Comparison of ENCODE assay signal across 19 cellular contexts in the genomic region with DNA sequence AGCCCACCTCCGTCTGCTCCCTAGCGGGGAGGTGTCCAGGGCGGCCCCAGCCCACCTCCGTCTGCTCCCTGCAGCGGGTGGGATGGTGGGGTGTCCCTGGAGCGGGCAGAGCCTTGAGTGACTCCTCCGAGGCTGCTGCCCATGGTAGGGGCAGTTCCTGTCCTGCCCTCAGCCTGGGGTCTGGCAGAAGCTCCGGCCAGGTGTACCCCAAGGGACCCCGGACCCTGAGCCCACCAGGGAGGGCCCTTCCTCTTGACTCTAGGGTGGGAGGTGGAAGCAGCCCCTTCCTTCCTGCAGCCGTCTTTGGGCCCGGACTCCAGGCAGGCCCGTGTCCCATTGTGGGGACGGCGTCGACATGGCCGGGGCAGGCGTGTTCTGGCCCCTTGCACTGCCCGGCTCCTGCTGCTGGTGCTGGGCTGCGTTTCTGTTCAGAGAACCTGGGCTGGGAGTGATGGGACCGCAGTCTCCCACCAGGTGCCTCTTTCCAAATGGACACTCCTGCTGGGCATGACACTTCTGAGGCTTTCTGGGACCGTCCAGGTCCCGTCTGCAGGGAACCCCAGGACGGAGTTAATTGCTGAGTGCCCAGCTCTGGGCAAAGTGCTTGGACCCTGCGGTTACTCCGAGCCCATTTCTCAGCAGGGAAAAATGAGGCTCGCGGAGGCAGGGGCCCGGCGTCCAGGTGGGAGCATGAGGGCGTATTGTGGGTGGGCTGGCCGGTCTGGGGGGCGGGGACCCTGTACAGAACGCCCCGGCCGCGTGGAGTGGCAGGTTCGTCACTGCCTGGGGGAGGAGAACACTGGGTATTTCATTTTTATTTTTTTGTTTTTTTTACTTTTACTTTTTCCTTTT. TPM values are rescaled to one million over a fixed set of nuclear protein-coding genes. Genes with fewer than 3 reads are reported as not detected.
DNase-seq lines count a peak whose midpoint lies in the region; ATAC-seq, FAIRE-seq and TF ChIP-seq lines count a peak whose summit lies in the region.
"Had no signal": no experiment of that assay in that cellular context is flagged by ENCODE, and none has a peak within 500 bp of the region (broad histone marks: within the 10 kb centered on the region; RNA-seq: fewer than 3 reads in every experiment).

No MANE protein-coding gene starts in this region.

- no peak for FAIRE-seq in GM12878 (lab: Jason Lieb, UNC)
- FAIRE-seq: A204.1, GM18507 had no signal

- no peaks in the 10 kb centered on the region for H3K27me3 ChIP-seq in Caco-2 (replicated peaks; ENCODE audit: control insufficient read depth, insufficient read depth, low read length)
- H3K27me3 ChIP-seq in GM12878 (replicated peaks in 1 of 2; ENCODE audit: control insufficient read depth in 2 of 2, insufficient read depth in 2 of 2, low read length in 1 of 2), result no peaks in the 10 kb centered on the region
- no peaks in the 10 kb centered on the region for H3K27me3 ChIP-seq in mesenchymal stem cell (ENCODE audit: control insufficient read depth in 1 of 2, insufficient read depth in 1 of 2, low read length in 2 of 2)

- peaks cover 7% of the 10 kb centered on the region for H3K4me1 Mint-ChIP-seq in Caco-2 (ENCODE audit: low read depth, unreplicated experiment)

- no peak for DNase-seq in Caco-2
- DNase-seq in GM12878 (ENCODE audit: low read depth, low spot score), result no peak
- no peak for DNase-seq in mesenchymal stem cell
- no peak for DNase-seq in germinal center (ENCODE audit: low spot score)
- DNase-seq in NCI-H226, result no peak
- DNase-seq: KG1, NCI-H1092, NCI-H82, SHP77 had no signal

- 0 out of 2 replicates have a peak, but pooled peaks have one; percentile 18 for TF ChIP-seq POLR2A in GM12878 (IDR thresholded peaks at IDR 0.05; ENCODE audit: low read depth, low read length)

- H2BK12ac ChIP-seq in mesenchymal stem cell (ENCODE audit: low read length in 2 of 2), result no peak overlapping the region

- H4K91ac ChIP-seq in mesenchymal stem cell (ENCODE audit: low read length), result peak overlapping the region; percentile 11

- peaks cover 55% of the 10 kb centered on the region for H3K79me2 ChIP-seq in GM12878 (ENCODE audit: control insufficient read depth, insufficient read depth, low read length)

- H4K20me1 ChIP-seq in GM12878 (ENCODE audit: control insufficient read depth, insufficient read depth), result no peaks in the 10 kb centered on the region

- no peak for TF ChIP-seq RAD21 in GM12878 (IDR thresholded peaks at IDR 0.05; ENCODE audit: insufficient read depth, low read depth, low read length)

- POLR2A ChIA-PET in Caco-2 (lab: Charles Lee) (no interaction called here), GM12878 (lab: Charles Lee) (interaction anchor here (0.6 kb wide), 1 partner anchor 94 kb away, joined by 6 read pairs; no protein-coding TSS in a partner anchor)

- H3K36me3 ChIP-seq in Caco-2 (ENCODE audit: control insufficient read depth, insufficient read depth, low read length) (peaks cover 5% of the 10 kb centered on the region), GM12878 (ENCODE audit: control insufficient read depth in 2 of 2, insufficient read depth in 2 of 2, low read length in 1 of 2) (peaks cover 14 to 21% of the 10 kb centered on the region in 2 experiments), mesenchymal stem cell (ENCODE audit: control insufficient read depth in 1 of 2, insufficient read depth in 2 of 2, low read depth in 1 of 2, low read length in 2 of 2) (peaks cover 21 to 81% of the 10 kb centered on the region in 2 experiments)

- H3K4me1 ChIP-seq in Caco-2 (peaks cover 29% of the 10 kb centered on the region), GM12878 (ENCODE audit: control insufficient read depth, insufficient read depth, low read length) (peaks cover 35% of the 10 kb centered on the region), mesenchymal stem cell (ENCODE audit: control insufficient read depth, insufficient read depth, low read depth, low read length) (peaks cover 64% of the 10 kb centered on the region)

- H3K9ac ChIP-seq in GM12878 (ENCODE audit: control insufficient read depth, insufficient read depth, low read length), result no peak overlapping the region
- no peak overlapping the region for H3K9ac ChIP-seq in mesenchymal stem cell (ENCODE audit: low read length)

- in situ Hi-C loops in GM12878 (cut with MboI), result no loop called here

- no peaks in the 10 kb centered on the region for H3K79me1 ChIP-seq in mesenchymal stem cell (replicated peaks; ENCODE audit: low read length, poor library complexity, severe bottlenecking)

- peaks cover 92% of the 10 kb centered on the region for H3K36me3 Mint-ChIP-seq in Caco-2 (ENCODE audit: insufficient read depth, unreplicated experiment)

- H3K9me3 ChIP-seq in Caco-2, result no peaks in the 10 kb centered on the region
- no peaks in the 10 kb centered on the region for H3K9me3 ChIP-seq in GM12878 (replicated peaks; ENCODE audit: control insufficient read depth, insufficient read depth, low read length)
- no peaks in the 10 kb centered on the region for H3K9me3 ChIP-seq in mesenchymal stem cell (ENCODE audit: control insufficient read depth, low read length)

- H3K23ac ChIP-seq in mesenchymal stem cell (ENCODE audit: low read length in 2 of 2), result no peak overlapping the region

- H3K27ac Mint-ChIP-seq in Caco-2 (ENCODE audit: unreplicated experiment), result peak overlapping the region; percentile 53

- H3K4me3 ChIP-seq in Caco-2 (ENCODE audit: low read depth, low read length), result no peak overlapping the region
- H3K4me3 ChIP-seq in GM12878, result no peak overlapping the region
- H3K4me3 ChIP-seq in mesenchymal stem cell (ENCODE audit: insufficient read depth in 1 of 2, low read depth in 1 of 2, low read length in 2 of 2), result no peak overlapping the region

- ATAC-seq in GM12878 (no peak), HG02852 (IDR thresholded peaks at IDR 0.05; ENCODE audit: unreplicated experiment) (no peak)
- ATAC-seq: HCT116, Panc1, SK-N-SH treated with all-trans-retinoic acid at 6 μM for 48 hours had no signal

- 88% methylated on average over 37 of the region's 37 CpGs for WGBS in GM12878 (ENCODE audit: insufficient coverage, insufficient replicate concordance, low lambda C conversion rate, missing lambda C conversion rate)
- WGBS in mesenchymal stem cell, result 92% methylated on average over 31 of the region's 37 CpGs

- H2BK5ac ChIP-seq in mesenchymal stem cell (ENCODE audit: low read depth, low read length, poor library complexity, severe bottlenecking), result no peak overlapping the region

- H3K18ac ChIP-seq in mesenchymal stem cell (ENCODE audit: low read depth in 1 of 2, low read length in 2 of 2), result no peak overlapping the region

- RAD21 ChIA-PET in GM12878 (lab: Charles Lee; ENCODE audit: unreplicated experiment), result interaction anchor here (1.2 kb wide), 1 partner anchor 22 kb away, joined by 4 read pairs; no protein-coding TSS in a partner anchor

- H3K14ac ChIP-seq in mesenchymal stem cell (ENCODE audit: low read length in 2 of 2), result no peak overlapping the region

- TF ChIP-seq EP300 in GM12878 (IDR thresholded peaks at IDR 0.05; ENCODE audit: borderline replicate concordance in 1 of 2, control insufficient read depth in 1 of 2, low read depth in 2 of 2, low read length in 2 of 2), result no peak

- no peak overlapping the region for H3K4ac ChIP-seq in mesenchymal stem cell (ENCODE audit: low read depth in 1 of 2, low read length in 2 of 2)

- H3K27me3 Mint-ChIP-seq in Caco-2 (ENCODE audit: insufficient read depth, unreplicated experiment), result no peaks in the 10 kb centered on the region

- intact Hi-C loops in Caco-2 (cut with micrococcal nuclease; ENCODE audit: unreplicated experiment), result no loop called here
- intact Hi-C loops in GM12878 (cut with micrococcal nuclease; ENCODE audit: unreplicated experiment), result no loop called here

- TF ChIP-seq CTCF in Caco-2 (IDR thresholded peaks at IDR 0.05; ENCODE audit: insufficient read depth in 1 of 2, low read depth in 1 of 2, low read length in 1 of 2, severe bottlenecking in 1 of 2, unreplicated experiment in 1 of 2) (no peak), GM12878 (IDR thresholded peaks at IDR 0.05 in 2 of 3, conservative IDR thresholded peaks at IDR 0.05 in 1 of 3; ENCODE audit: control insufficient read depth in 2 of 3, extremely low read depth in 1 of 3, insufficient read depth in 1 of 3, low read depth in 3 of 3, low read length in 3 of 3) (no peak)

- peak overlapping the region; percentile 28 for H2BK15ac ChIP-seq in mesenchymal stem cell (ENCODE audit: low read depth, poor library complexity, severe bottlenecking)

- no peak overlapping the region for H3K4me3 Mint-ChIP-seq in Caco-2 (ENCODE audit: unreplicated experiment)

- peak overlapping the region; percentile 23 for H2AK5ac ChIP-seq in mesenchymal stem cell (ENCODE audit: low read length, severe bottlenecking)

- BruUV-seq in Caco-2 (replicated peaks; lab: Mats Ljungman, UMichigan), result no TSS peak
- no TSS peak for BruUV-seq in GM12878 (replicated peaks; lab: Mats Ljungman, UMichigan)

- SMC1A ChIA-PET in GM12878 (lab: Charles Lee; ENCODE audit: uncharacterized antibody, unreplicated experiment), result interaction anchor here (2.7 kb wide), 1 partner anchor 22 kb away, joined by 13 read pairs; no protein-coding TSS in a partner anchor

- CTCF ChIA-PET in Caco-2 (lab: Charles Lee), result no interaction called here
- CTCF ChIA-PET in GM12878 (lab: Yijun Ruan, JAX), result interaction anchor here (3.0 kb wide), 1 partner anchor 22 kb away, joined by 18 read pairs; no protein-coding TSS in a partner anchor

- no peak overlapping the region for H4K8ac ChIP-seq in mesenchymal stem cell (ENCODE audit: low read length)

- no peak overlapping the region for H3K4me2 ChIP-seq in GM12878 (ENCODE audit: control insufficient read depth, insufficient read depth)
- peak overlapping the region; percentile 5 for H3K4me2 ChIP-seq in mesenchymal stem cell (ENCODE audit: low read length, poor library complexity, severe bottlenecking)

- H3K27ac ChIP-seq in GM12878 (ENCODE audit: control insufficient read depth, insufficient read depth) (no peak overlapping the region), mesenchymal stem cell (ENCODE audit: low read length, poor library complexity, severe bottlenecking) (no peak overlapping the region)

- no peaks in the 10 kb centered on the region for H3K9me3 Mint-ChIP-seq in Caco-2 (ENCODE audit: unreplicated experiment)

- H2BK120ac ChIP-seq in mesenchymal stem cell (ENCODE audit: low read depth, low read length), result no peak overlapping the region

- no peak overlapping the region for H2AFZ ChIP-seq in GM12878 (ENCODE audit: control insufficient read depth, low read depth, low read length)
- no peak overlapping the region for H2AFZ ChIP-seq in mesenchymal stem cell (ENCODE audit: low read depth, low read length)

RNA-seq across cellular contexts. Expression of a gene that starts 19.8 kb away (rescaled TPM):
- total RNA-seq in Caco-2 (2022), result 217 and 239 TPM in 2 replicates
- 148 and 152 TPM in 2 replicates for total RNA-seq in GM12878 (2013; cell fraction: nucleolus; rRNA removed)
- 30.2 and 34.2 TPM in 2 replicates for total RNA-seq in GM12878 (2014; rRNA removed)
- total RNA-seq in GM12878 (2014; rRNA removed; fragmentation: Illumina TruSeq; extraction: Trizol), result 18.3 and 23.6 TPM in 2 replicates
- 68.3 and 70.0 TPM in 2 replicates for total RNA-seq in GM12878 (2021)
- polyA plus RNA-seq in GM12878 (2011; ENCODE audit: low read depth), result 10.8 TPM
- 6.5 and 17.1 TPM in 2 replicates for polyA plus RNA-seq in GM12878 (2011; rRNA removed)
- 22.9 and 33.7 TPM in 2 replicates for polyA plus RNA-seq in GM12878 (2011; cell fraction: cytosol; rRNA removed)
- polyA plus RNA-seq in GM12878 (2011; cell fraction: nucleus; rRNA removed), result 52.3 and 76.3 TPM in 2 replicates
- 33.7 and 35.9 TPM in 2 replicates for polyA plus RNA-seq in GM12878 (2012)
- polyA plus RNA-seq in GM12878 (2014; fragmentation: Illumina TruSeq; extraction: Trizol), result 5.7 and 16.3 TPM in 2 replicates
- polyA plus RNA-seq in GM12878 (2014; fragmentation: Nextera tagmentation; extraction: Ambion mirVana), result 1 to 10 TPM in 1 of 2 experiments, under 1 TPM in 1; 0.76 to 1.6 TPM
- polyA plus RNA-seq in GM12878 (2014; rRNA removed), result 37.0 and 45.1 TPM in 2 replicates
- polyA plus RNA-seq in GM12878 (2016; fragmentation: Nextera tagmentation; extraction: Ambion mirVana), result 1 to 10 TPM; 8.9 to 9.6 TPM
- polyA minus RNA-seq in GM12878 (2011; rRNA and poly(A)+ RNA removed), result 42.1 and 69.0 TPM in 2 replicates
- polyA minus RNA-seq in GM12878 (2011; cell fraction: cytosol; rRNA and poly(A)+ RNA removed), result 48.9 and 50.8 TPM in 2 replicates
- 33.1 and 53.2 TPM in 2 replicates for polyA minus RNA-seq in GM12878 (2011; cell fraction: nucleus; rRNA and poly(A)+ RNA removed)
- polyA plus RNA-seq in mesenchymal stem cell (2013, experiment 1 of 2), result 64.0 TPM
- polyA plus RNA-seq in mesenchymal stem cell (2013, experiment 2 of 2), result 62.8 TPM

RNA-seq across cellular contexts. Expression of a gene that starts 28.5 kb away (rescaled TPM):
- 13.0 and 16.6 TPM in 2 replicates for total RNA-seq in Caco-2 (2022)
- total RNA-seq in GM12878 (2013; cell fraction: nucleolus; rRNA removed), result 16.9 and 18.1 TPM in 2 replicates
- 0.60 and 2.7 TPM in 2 replicates for total RNA-seq in GM12878 (2014; rRNA removed)
- total RNA-seq in GM12878 (2014; rRNA removed; fragmentation: Illumina TruSeq; extraction: Trizol), result not detected in 2 replicates
- total RNA-seq in GM12878 (2021), result 1.8 TPM in 2 replicates
- polyA plus RNA-seq in GM12878 (2011; ENCODE audit: low read depth), result 0.30 TPM
- 1.6 and 2.8 TPM in 2 replicates for polyA plus RNA-seq in GM12878 (2011; rRNA removed)
- polyA plus RNA-seq in GM12878 (2011; cell fraction: cytosol; rRNA removed), result 2.7 and 4.7 TPM in 2 replicates
- 19.3 and 20.1 TPM in 2 replicates for polyA plus RNA-seq in GM12878 (2011; cell fraction: nucleus; rRNA removed)
- polyA plus RNA-seq in GM12878 (2012), result 1.9 and 2.3 TPM in 2 replicates
- not detected in 2 replicates for polyA plus RNA-seq in GM12878 (2014; fragmentation: Illumina TruSeq; extraction: Trizol)
- under 1 TPM in 1 of 2 experiments, not detected in 1; 0.13 TPM for polyA plus RNA-seq in GM12878 (2014; fragmentation: Nextera tagmentation; extraction: Ambion mirVana)
- polyA plus RNA-seq in GM12878 (2014; rRNA removed), result 0.83 and 2.1 TPM in 2 replicates
- polyA plus RNA-seq in GM12878 (2016; fragmentation: Nextera tagmentation; extraction: Ambion mirVana), result 1 to 10 TPM in 1 of 2 experiments, under 1 TPM in 1; 0.14 to 1.4 TPM
- 0.29 and 1.3 TPM in 2 replicates for polyA minus RNA-seq in GM12878 (2011; rRNA and poly(A)+ RNA removed)
- 1.9 and 2.8 TPM in 2 replicates for polyA minus RNA-seq in GM12878 (2011; cell fraction: cytosol; rRNA and poly(A)+ RNA removed)
- 1.7 and 3.2 TPM in 2 replicates for polyA minus RNA-seq in GM12878 (2011; cell fraction: nucleus; rRNA and poly(A)+ RNA removed)
- not detected for polyA plus RNA-seq in mesenchymal stem cell (2013, experiment 1 of 2)
- not detected for polyA plus RNA-seq in mesenchymal stem cell (2013, experiment 2 of 2)
- total RNA-seq: HT1080, M059J, NCI-H460 had no signal
- polyA plus RNA-seq: CD14-positive monocyte had no signal

RNA-seq across cellular contexts. Expression of a gene that starts 32.6 kb away (rescaled TPM):
- 57.7 and 60.4 TPM in 2 replicates for total RNA-seq in Caco-2 (2022)
- 17.9 and 20.1 TPM in 2 replicates for total RNA-seq in GM12878 (2013; cell fraction: nucleolus; rRNA removed)
- 24.3 and 28.1 TPM in 2 replicates for total RNA-seq in GM12878 (2014; rRNA removed)
- total RNA-seq in GM12878 (2014; rRNA removed; fragmentation: Illumina TruSeq; extraction: Trizol), result 18.2 and 19.6 TPM in 2 replicates
- 51.6 and 54.5 TPM in 2 replicates for total RNA-seq in GM12878 (2021)
- polyA plus RNA-seq in GM12878 (2011; ENCODE audit: low read depth), result 14.1 TPM
- 12.1 and 26.1 TPM in 2 replicates for polyA plus RNA-seq in GM12878 (2011; rRNA removed)
- polyA plus RNA-seq in GM12878 (2011; cell fraction: cytosol; rRNA removed), result 43.8 and 54.5 TPM in 2 replicates
- 41.0 and 44.6 TPM in 2 replicates for polyA plus RNA-seq in GM12878 (2011; cell fraction: nucleus; rRNA removed)
- 39.6 and 50.1 TPM in 2 replicates for polyA plus RNA-seq in GM12878 (2012)
- 16.4 and 27.2 TPM in 2 replicates for polyA plus RNA-seq in GM12878 (2014; fragmentation: Illumina TruSeq; extraction: Trizol)
- 1 to 10 TPM; 1.3 to 4.2 TPM for polyA plus RNA-seq in GM12878 (2014; fragmentation: Nextera tagmentation; extraction: Ambion mirVana)
- 65.8 and 78.8 TPM in 2 replicates for polyA plus RNA-seq in GM12878 (2014; rRNA removed)
- polyA plus RNA-seq in GM12878 (2016; fragmentation: Nextera tagmentation; extraction: Ambion mirVana), result 10 to 100 TPM; 36.0 to 44.0 TPM
- polyA minus RNA-seq in GM12878 (2011; rRNA and poly(A)+ RNA removed), result 8.9 and 20.7 TPM in 2 replicates
- polyA minus RNA-seq in GM12878 (2011; cell fraction: cytosol; rRNA and poly(A)+ RNA removed), result 11.9 and 12.1 TPM in 2 replicates
- polyA minus RNA-seq in GM12878 (2011; cell fraction: nucleus; rRNA and poly(A)+ RNA removed), result 4.8 and 6.7 TPM in 2 replicates
- 68.0 TPM for polyA plus RNA-seq in mesenchymal stem cell (2013, experiment 1 of 2)
- polyA plus RNA-seq in mesenchymal stem cell (2013, experiment 2 of 2), result 67.1 TPM

RNA-seq across cellular contexts. Expression of a gene that starts 38.5 kb away (rescaled TPM):
- total RNA-seq in Caco-2 (2022), result 89.5 and 96.8 TPM in 2 replicates
- 32.4 and 34.2 TPM in 2 replicates for total RNA-seq in GM12878 (2013; cell fraction: nucleolus; rRNA removed)
- 85.0 and 97.5 TPM in 2 replicates for total RNA-seq in GM12878 (2014; rRNA removed)
- 13.6 and 16.5 TPM in 2 replicates for total RNA-seq in GM12878 (2014; rRNA removed; fragmentation: Illumina TruSeq; extraction: Trizol)
- 92.1 and 97.3 TPM in 2 replicates for total RNA-seq in GM12878 (2021)
- 15.8 TPM for polyA plus RNA-seq in GM12878 (2011; ENCODE audit: low read depth)
- polyA plus RNA-seq in GM12878 (2011; rRNA removed), result 7.5 and 27.3 TPM in 2 replicates
- 48.8 and 85.0 TPM in 2 replicates for polyA plus RNA-seq in GM12878 (2011; cell fraction: cytosol; rRNA removed)
- polyA plus RNA-seq in GM12878 (2011; cell fraction: nucleus; rRNA removed), result 165 and 192 TPM in 2 replicates
- polyA plus RNA-seq in GM12878 (2012), result 49.6 and 54.3 TPM in 2 replicates
- polyA plus RNA-seq in GM12878 (2014; fragmentation: Illumina TruSeq; extraction: Trizol), result 4.5 and 8.8 TPM in 2 replicates
- 1 to 10 TPM; 3.0 to 3.3 TPM for polyA plus RNA-seq in GM12878 (2014; fragmentation: Nextera tagmentation; extraction: Ambion mirVana)
- 106 and 131 TPM in 2 replicates for polyA plus RNA-seq in GM12878 (2014; rRNA removed)
- polyA plus RNA-seq in GM12878 (2016; fragmentation: Nextera tagmentation; extraction: Ambion mirVana), result 100 to 1,000 TPM; 192 to 206 TPM
- polyA minus RNA-seq in GM12878 (2011; rRNA and poly(A)+ RNA removed), result 22.5 and 45.0 TPM in 2 replicates
- 36.3 and 42.0 TPM in 2 replicates for polyA minus RNA-seq in GM12878 (2011; cell fraction: cytosol; rRNA and poly(A)+ RNA removed)
- 27.1 and 39.9 TPM in 2 replicates for polyA minus RNA-seq in GM12878 (2011; cell fraction: nucleus; rRNA and poly(A)+ RNA removed)
- 25.0 TPM for polyA plus RNA-seq in mesenchymal stem cell (2013, experiment 1 of 2)
- 25.1 TPM for polyA plus RNA-seq in mesenchymal stem cell (2013, experiment 2 of 2)

RNA-seq across cellular contexts. Expression of a gene that starts 52.3 kb away (rescaled TPM):
- not detected in 2 replicates for total RNA-seq in Caco-2 (2022)
- not detected in 2 replicates for total RNA-seq in GM12878 (2013; cell fraction: nucleolus; rRNA removed)
- total RNA-seq in GM12878 (2014; rRNA removed), result not detected in 2 replicates
- total RNA-seq in GM12878 (2014; rRNA removed; fragmentation: Illumina TruSeq; extraction: Trizol), result not detected in 2 replicates
- not detected in 2 replicates for total RNA-seq in GM12878 (2021)
- polyA plus RNA-seq in GM12878 (2011; ENCODE audit: low read depth), result not detected
- polyA plus RNA-seq in GM12878 (2011; rRNA removed), result not detected in 2 replicates
- polyA plus RNA-seq in GM12878 (2011; cell fraction: cytosol; rRNA removed), result not detected in 2 replicates
- polyA plus RNA-seq in GM12878 (2011; cell fraction: nucleus; rRNA removed), result not detected in 2 replicates
- not detected in 2 replicates for polyA plus RNA-seq in GM12878 (2012)
- polyA plus RNA-seq in GM12878 (2014; fragmentation: Illumina TruSeq; extraction: Trizol), result not detected in 2 replicates
- not detected for polyA plus RNA-seq in GM12878 (2014; fragmentation: Nextera tagmentation; extraction: Ambion mirVana)
- not detected in 2 replicates for polyA plus RNA-seq in GM12878 (2014; rRNA removed)
- not detected for polyA plus RNA-seq in GM12878 (2016; fragmentation: Nextera tagmentation; extraction: Ambion mirVana)
- polyA minus RNA-seq in GM12878 (2011; rRNA and poly(A)+ RNA removed), result 1,322 TPM in 1 of 2 replicates, not detected in the other
- not detected in 2 replicates for polyA minus RNA-seq in GM12878 (2011; cell fraction: cytosol; rRNA and poly(A)+ RNA removed)
- polyA minus RNA-seq in GM12878 (2011; cell fraction: nucleus; rRNA and poly(A)+ RNA removed), result under 0.01 TPM in 1 of 2 replicates, not detected in the other
- polyA plus RNA-seq in mesenchymal stem cell (2013, experiment 1 of 2), result not detected
- polyA plus RNA-seq in mesenchymal stem cell (2013, experiment 2 of 2), result not detected
- total RNA-seq: HT1080, M059J, NCI-H460 had no signal
- polyA plus RNA-seq: CD14-positive monocyte had no signal
